Comparison of ENCODE assay signal across 16 cellular contexts in the genomic region with DNA sequence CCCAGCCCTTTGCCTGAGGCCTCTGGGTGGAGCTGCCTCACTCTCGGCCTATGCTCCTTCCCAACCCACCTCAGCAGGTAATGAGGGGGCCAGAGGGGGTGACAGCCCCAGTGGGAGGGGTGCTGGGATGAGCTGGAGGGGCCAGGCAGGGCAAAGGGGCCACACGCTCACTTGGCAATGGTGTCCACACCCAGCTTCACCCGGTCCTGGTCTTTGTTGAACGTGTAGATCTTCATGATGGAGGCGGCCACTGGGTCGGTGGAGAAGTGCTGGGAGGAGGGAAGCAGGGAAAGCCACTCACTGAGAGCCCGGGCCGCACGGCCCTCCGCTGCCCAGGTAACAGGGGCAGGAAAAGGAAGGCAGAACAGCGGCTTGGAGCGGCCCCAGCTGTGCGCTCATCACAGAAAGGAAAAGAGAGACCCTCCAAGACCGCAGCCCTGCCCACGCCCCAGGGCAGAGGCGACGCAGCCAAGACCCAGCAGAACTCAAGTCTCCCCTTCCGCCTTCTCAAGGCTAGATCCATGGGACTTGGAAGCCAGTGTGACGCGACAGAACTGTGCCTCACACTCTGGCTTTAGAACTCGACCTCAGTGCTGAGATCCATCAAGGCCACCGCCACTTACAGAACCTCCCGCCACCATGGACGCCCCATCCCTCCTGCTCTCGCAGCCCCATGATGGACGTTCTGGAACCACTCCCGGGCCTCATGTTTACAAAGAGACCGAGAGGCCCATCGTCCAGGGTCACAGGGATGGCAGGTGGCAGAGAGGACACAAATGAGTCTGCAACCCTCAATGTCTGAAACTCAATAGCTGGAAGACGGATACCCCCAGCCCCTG. TPM values are rescaled to one million over a fixed set of nuclear protein-coding genes. Genes with fewer than 3 reads are reported as not detected.
A peak's percentile ranks its signal among the peaks of the same experiment; 100 is the strongest.
DNase-seq lines count a peak whose midpoint lies in the region; ATAC-seq, FAIRE-seq and TF ChIP-seq lines count a peak whose summit lies in the region.
"Had no signal": no experiment of that assay in that cellular context is flagged by ENCODE, and none has a peak within 500 bp of the region (broad histone marks: within the 10 kb centered on the region; RNA-seq: fewer than 3 reads in every experiment).

No MANE protein-coding gene starts in this region.

- H3K36me3 ChIP-seq in adrenal gland (replicated peaks in 1 of 2) (peaks cover 0 to 97% of the 10 kb centered on the region in 2 donors), sigmoid colon (peaks cover 69 to 96% (median 75%) of the 10 kb centered on the region in 4 donors)
- H3K36me3 ChIP-seq: ovary had no signal

- WGBS in adrenal gland, 4 donors = 30 to 58% (median 45%) methylated on average over 8 to 30 of the region's 30 CpGs
- WGBS in sigmoid colon, 2 donors = 81 to 85% methylated on average over 30 of the region's 30 CpGs

- H3K4me1 ChIP-seq in adrenal gland (replicated peaks in 1 of 2) (peaks cover 37 to 52% of the 10 kb centered on the region in 2 donors), sigmoid colon (peaks cover 0 to 14% (median 10%) of the 10 kb centered on the region in 4 donors)

- no peaks in the 10 kb centered on the region for H3K9me3 Mint-ChIP-seq in activated CD8-positive, alpha-beta T cell treated with anti-CD3 and anti-CD28 coated beads, Interleukin-2, amount 10 ng/mL, durations not matched to agents 7 days and 5 days (ENCODE audit: insufficient read depth)
- H3K9me3 Mint-ChIP-seq: IgD-negative memory B cell had no signal

- peaks cover 25% of the 10 kb centered on the region for H3K36me3 Mint-ChIP-seq in activated CD8-positive, alpha-beta T cell treated with anti-CD3 and anti-CD28 coated beads, Interleukin-2, amount 10 ng/mL, durations not matched to agents 7 days and 5 days (ENCODE audit: low read depth)
- H3K36me3 Mint-ChIP-seq: IgD-negative memory B cell had no signal

- no peak for FAIRE-seq in GM12891 (lab: Jason Lieb, UNC)
- FAIRE-seq: frontal cortex had no signal

- H3K4me3 ChIP-seq in adrenal gland (no peak overlapping the region), sigmoid colon (no peak overlapping the region)
- H3K4me3 ChIP-seq: ovary had no signal

- no peaks in the 10 kb centered on the region for H3K27me3 Mint-ChIP-seq in activated CD8-positive, alpha-beta T cell treated with anti-CD3 and anti-CD28 coated beads, Interleukin-2, amount 10 ng/mL, durations not matched to agents 7 days and 5 days (ENCODE audit: low read depth)
- H3K27me3 Mint-ChIP-seq: IgD-negative memory B cell had no signal

- no peak for TF ChIP-seq EP300 in sigmoid colon (IDR thresholded peaks at IDR 0.05)

- no peaks in the 10 kb centered on the region for H3K4me1 Mint-ChIP-seq in activated CD8-positive, alpha-beta T cell treated with anti-CD3 and anti-CD28 coated beads, Interleukin-2, amount 10 ng/mL, durations not matched to agents 7 days and 5 days (ENCODE audit: low read depth)

- no peak overlapping the region for H3K4me3 Mint-ChIP-seq in activated CD8-positive, alpha-beta T cell treated with anti-CD3 and anti-CD28 coated beads, Interleukin-2, amount 10 ng/mL, durations not matched to agents 7 days and 5 days
- H3K4me3 Mint-ChIP-seq: IgD-negative memory B cell had no signal

- CTCF ChIA-PET in activated CD8-positive, alpha-beta T cell treated with anti-CD3 and anti-CD28 coated beads, Interleukin-2, amount 10 ng/mL, durations not matched to agents 7 days and 5 days (lab: Charles Lee) = no interaction called here

- H3K27me3 ChIP-seq in adrenal gland = no peaks in the 10 kb centered on the region
- H3K27me3 ChIP-seq in sigmoid colon = no peaks in the 10 kb centered on the region
- H3K27me3 ChIP-seq: ovary had no signal

- H3K9me3 ChIP-seq in adrenal gland (replicated peaks in 1 of 3) = no peaks in the 10 kb centered on the region
- H3K9me3 ChIP-seq in sigmoid colon = no peaks in the 10 kb centered on the region
- H3K9me3 ChIP-seq: ovary had no signal

- DNase-seq in GM12891 (ENCODE audit: insufficient read length, low spot score) (peak; percentile 16), adrenal gland (peak; percentile 86 to 97 (median 96)), left ventricle myocardium superior (no peak), sigmoid colon (no peak), H4 (ENCODE audit: low spot score) (no peak), hippocampal formation (lab: John Stamatoyannopoulos, UW) (no peak)
- DNase-seq in activated CD8-positive, alpha-beta T cell treated with anti-CD3 and anti-CD28 coated beads, Interleukin-2, amount 10 ng/mL, durations not matched to agents 7 days and 5 days = no peak
- DNase-seq: activated CD4-positive, alpha-beta T cell treated with anti-CD3 and anti-CD28 coated beads for 4 hours; activated effector memory CD4-positive, alpha-beta T cell treated with anti-CD3 and anti-CD28 coated beads, Interleukin-2, amount 50 U/mL, for 16 hours; GOT3; NCI-H1930; SW 1271 had no signal

- POLR2A ChIA-PET in activated CD8-positive, alpha-beta T cell treated with anti-CD3 and anti-CD28 coated beads, Interleukin-2, amount 10 ng/mL, durations not matched to agents 7 days and 5 days (lab: Charles Lee) = interaction anchor here (0.6 to 0.8 kb wide), 2 partner anchors 8 to 1238 kb away, joined by 3 to 4 read pairs; no protein-coding TSS in a partner anchor

- TF ChIP-seq CTCF in adrenal gland (IDR thresholded peaks at IDR 0.05) (no peak), sigmoid colon (IDR thresholded peaks at IDR 0.05) (no peak)

- TF ChIP-seq POLR2A in GM12891 (IDR thresholded peaks at IDR 0.05; ENCODE audit: low read depth, low read length) (no peak), adrenal gland (IDR thresholded peaks at IDR 0.05) (peak in 1 of 2 donors; percentile 19), sigmoid colon (IDR thresholded peaks at IDR 0.05) (no peak)

- H3K27ac ChIP-seq in adrenal gland (peak overlapping the region; percentile 80 to 95 (median 92)), sigmoid colon (peak overlapping the region; percentile 44 to 63 (median 56))
- H3K27ac ChIP-seq: ovary had no signal

- intact Hi-C loops in adrenal gland (cut with DNase I) (no loop called here), left ventricle myocardium superior (cut with micrococcal nuclease) (no loop called here), sigmoid colon (cut with DNase I) (no loop called here)

- ATAC-seq in left ventricle myocardium superior (peak; percentile 1), HG03442 (IDR thresholded peaks at IDR 0.05; ENCODE audit: unreplicated experiment) (no peak)
- ATAC-seq in activated CD8-positive, alpha-beta T cell treated with anti-CD3 and anti-CD28 coated beads, Interleukin-2, amount 10 ng/mL, durations not matched to agents 7 days and 5 days = no peak

- H3K27ac Mint-ChIP-seq in activated CD8-positive, alpha-beta T cell treated with anti-CD3 and anti-CD28 coated beads, Interleukin-2, amount 10 ng/mL, durations not matched to agents 7 days and 5 days = no peak overlapping the region

TF ChIP-seq in GM12891, 5 proteins besides CTCF, POLR2A, EP300 and RAD21:
- TF ChIP-seq POU2F2 (IDR thresholded peaks at IDR 0.05; ENCODE audit: low read depth, low read length) (no peak), POLR2AphosphoS5 (IDR thresholded peaks at IDR 0.05; ENCODE audit: low read depth, low read length) (no peak), TAF1 (IDR thresholded peaks at IDR 0.05; ENCODE audit: low read depth, low read length) (no peak), PAX5 (IDR thresholded peaks at IDR 0.05; ENCODE audit: insufficient read depth, low read length, severe bottlenecking) (no peak), SPI1 (IDR thresholded peaks at IDR 0.05; ENCODE audit: low read depth, low read length) (no peak)

RNA-seq across cellular contexts. Expression of gene UBXN6, which starts 9.2 kb away (rescaled TPM):
- polyA plus RNA-seq in GM12891 (2012; ENCODE audit: low read depth, missing spikeins) = 36.2 TPM
- 100 to 1,000 TPM; 165 to 317 (median 268) TPM for total RNA-seq in adrenal gland
- 100 to 1,000 TPM in 2 of 3 donors, 10 to 100 TPM in 1; 53.9 to 257 (median 250) TPM for polyA plus RNA-seq in adrenal gland
- 127 TPM for total RNA-seq in left ventricle myocardium superior
- total RNA-seq in sigmoid colon = 100 to 1,000 TPM in 1 of 4 donors, 10 to 100 TPM in 3; 47.1 to 103 (median 62.7) TPM
- polyA plus RNA-seq in sigmoid colon = 100 to 1,000 TPM in 2 of 3 donors, 10 to 100 TPM in 1; 96.3 to 160 (median 114) TPM
- 10 to 100 TPM; 34.1 to 36.6 TPM for total RNA-seq in activated CD8-positive, alpha-beta T cell treated with anti-CD3 and anti-CD28 coated beads, Interleukin-2, amount 10 ng/mL, durations not matched to agents 7 days and 5 days
- 90.1 and 114 TPM in 2 replicates for total RNA-seq in H4 (2014; rRNA removed; shearing (Covaris generic))

RNA-seq across cellular contexts. Expression of gene HDGFL2, which starts 23.7 kb away (rescaled TPM):
- polyA plus RNA-seq in GM12891 (2012; ENCODE audit: low read depth, missing spikeins) = 33.5 TPM
- total RNA-seq in adrenal gland (10 to 100 TPM; 29.9 to 54.6 (median 34.9) TPM), left ventricle myocardium superior (30.3 TPM), sigmoid colon (10 to 100 TPM; 31.0 to 45.5 (median 40.4) TPM)
- polyA plus RNA-seq in adrenal gland (10 to 100 TPM; 22.0 to 74.7 (median 55.8) TPM), sigmoid colon (10 to 100 TPM; 19.8 to 78.2 (median 22.2) TPM)
- total RNA-seq in activated CD8-positive, alpha-beta T cell treated with anti-CD3 and anti-CD28 coated beads, Interleukin-2, amount 10 ng/mL, durations not matched to agents 7 days and 5 days = 10 to 100 TPM; 53.9 to 57.6 TPM
- 22.0 and 34.2 TPM in 2 replicates for total RNA-seq in H4 (2014; rRNA removed; shearing (Covaris generic))

RNA-seq across cellular contexts. Expression of gene CHAF1A, which starts 45.9 kb away (rescaled TPM):
- polyA plus RNA-seq in GM12891 (2012; ENCODE audit: low read depth, missing spikeins) = 21.8 TPM
- total RNA-seq in adrenal gland (10 to 100 TPM in 2 of 8 donors, 1 to 10 TPM in 6; 3.4 to 14.6 (median 8.7) TPM), left ventricle myocardium superior (7.2 TPM), sigmoid colon (1 to 10 TPM; 3.6 to 5.5 (median 4.1) TPM)
- polyA plus RNA-seq in adrenal gland (1 to 10 TPM; 4.0 to 8.2 (median 7.3) TPM), sigmoid colon (10 to 100 TPM in 2 of 3 donors, 1 to 10 TPM in 1; 5.4 to 19.1 (median 10.6) TPM)
- total RNA-seq in activated CD8-positive, alpha-beta T cell treated with anti-CD3 and anti-CD28 coated beads, Interleukin-2, amount 10 ng/mL, durations not matched to agents 7 days and 5 days = 100 to 1,000 TPM in 1 of 2 experiments, 10 to 100 TPM in 1; 95.3 to 104 TPM
- total RNA-seq in H4 (2014; rRNA removed; shearing (Covaris generic)) = 18.6 and 19.0 TPM in 2 replicates

RNA-seq across cellular contexts. Expression of gene SH3GL1, which starts 48.0 kb away (rescaled TPM):
- polyA plus RNA-seq in GM12891 (2012; ENCODE audit: low read depth, missing spikeins) = 25.7 TPM
- total RNA-seq in adrenal gland (100 to 1,000 TPM in 1 of 8 donors, 10 to 100 TPM in 7; 69.9 to 112 (median 87.4) TPM), left ventricle myocardium superior (19.1 TPM), sigmoid colon (10 to 100 TPM; 28.5 to 33.9 (median 32.2) TPM)
- polyA plus RNA-seq in adrenal gland (100 to 1,000 TPM in 1 of 3 donors, 10 to 100 TPM in 2; 20.9 to 104 (median 96.4) TPM), sigmoid colon (10 to 100 TPM; 37.9 to 47.4 (median 45.0) TPM)
- 10 to 100 TPM; 65.1 to 67.9 TPM for total RNA-seq in activated CD8-positive, alpha-beta T cell treated with anti-CD3 and anti-CD28 coated beads, Interleukin-2, amount 10 ng/mL, durations not matched to agents 7 days and 5 days
- total RNA-seq in H4 (2014; rRNA removed; shearing (Covaris generic)) = 34.1 TPM in 2 replicates

Comparison
In these comparisons a context has a peak if more than half of its experiments do, and no peak if none do; other contexts are left out.
1. DNase-seq: peak in GM12891 (single experiment) and adrenal gland (7 of 7); none in left ventricle myocardium superior (single experiment), sigmoid colon (single experiment), activated CD8-positive, alpha-beta T cell treated with anti-CD3 and anti-CD28 coated beads, Interleukin-2, amount 10 ng/mL, durations not matched to agents 7 days and 5 days (single experiment), H4 (single experiment) and hippocampal formation (0 of 2).